1 cellular context compared by ENCODE assay signal in genomic region chr9:136046555-136046921, GRCh38.
TF ChIP-seq lines count a peak whose summit lies in the region.

No MANE protein-coding gene starts in this region.

TF ChIP-seq in HepG2, 621 proteins besides CTCF, POLR2A, EP300 and RAD21:
- TF ChIP-seq ARNT (IDR thresholded peaks at IDR 0.05) = no peak
- TF ChIP-seq AGO2 (optimal IDR thresholded peaks at IDR 0.05; ENCODE audit: low read depth, low read length) = peak; percentile 3
